In the genomic region with DNA sequence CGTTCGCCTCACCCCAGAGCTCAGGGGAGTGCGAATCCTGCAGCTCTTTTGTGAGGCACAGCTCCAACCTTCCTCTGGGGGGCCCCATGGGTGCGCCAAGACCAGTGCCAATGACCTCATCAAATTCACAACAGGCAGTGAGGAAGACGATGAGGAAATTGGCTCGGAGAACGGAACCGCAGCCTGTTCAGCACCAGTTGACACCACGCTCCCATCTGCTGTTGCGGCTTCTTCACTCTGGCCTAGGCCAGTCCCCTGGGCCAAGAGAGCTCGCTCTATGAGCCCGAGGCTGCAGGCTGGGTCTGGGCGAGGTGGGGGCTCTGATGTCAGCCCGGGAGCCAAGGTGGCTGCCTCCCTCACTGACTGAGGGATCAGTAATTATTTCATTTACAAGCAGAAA, we compare ENCODE assay signal across 1 cellular context.
TF ChIP-seq lines count a peak whose summit lies in the region.

No MANE protein-coding gene starts in this region.

TF ChIP-seq in HCT116, 20 proteins besides CTCF, POLR2A, EP300 and RAD21 (continued from another document):
- TF ChIP-seq, protein P1, sequence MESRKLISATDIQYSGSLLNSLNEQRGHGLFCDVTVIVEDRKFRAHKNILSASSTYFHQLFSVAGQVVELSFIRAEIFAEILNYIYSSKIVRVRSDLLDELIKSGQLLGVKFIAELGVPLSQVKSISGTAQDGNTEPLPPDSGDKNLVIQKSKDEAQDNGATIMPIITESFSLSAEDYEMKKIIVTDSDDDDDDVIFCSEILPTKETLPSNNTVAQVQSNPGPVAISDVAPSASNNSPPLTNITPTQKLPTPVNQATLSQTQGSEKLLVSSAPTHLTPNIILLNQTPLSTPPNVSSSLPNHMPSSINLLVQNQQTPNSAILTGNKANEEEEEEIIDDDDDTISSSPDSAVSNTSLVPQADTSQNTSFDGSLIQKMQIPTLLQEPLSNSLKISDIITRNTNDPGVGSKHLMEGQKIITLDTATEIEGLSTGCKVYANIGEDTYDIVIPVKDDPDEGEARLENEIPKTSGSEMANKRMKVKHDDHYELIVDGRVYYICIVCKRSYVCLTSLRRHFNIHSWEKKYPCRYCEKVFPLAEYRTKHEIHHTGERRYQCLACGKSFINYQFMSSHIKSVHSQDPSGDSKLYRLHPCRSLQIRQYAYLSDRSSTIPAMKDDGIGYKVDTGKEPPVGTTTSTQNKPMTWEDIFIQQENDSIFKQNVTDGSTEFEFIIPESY (IDR thresholded peaks at IDR 0.05; ENCODE audit: extremely low read depth, insufficient replicate concordance, low read length), result no peak
